19 cellular contexts compared by ENCODE assay signal in genomic region chr9:94705162-94705712, GRCh38. TPM values are rescaled to one million over a fixed set of nuclear protein-coding genes. Genes with fewer than 3 reads are reported as not detected.
A peak's percentile ranks its signal among the peaks of the same experiment; 100 is the strongest.
DNase-seq lines count a peak whose midpoint lies in the region; ATAC-seq and TF ChIP-seq lines count a peak whose summit lies in the region.
"Had no signal": no experiment of that assay in that cellular context is flagged by ENCODE, and none has a peak within 500 bp of the region (broad histone marks: within the 10 kb centered on the region; RNA-seq: fewer than 3 reads in every experiment).

No MANE protein-coding gene starts in this region.

- H3K18ac ChIP-seq in IMR-90 (ENCODE audit: low read depth, low read length) = no peak overlapping the region

- no peaks in the 10 kb centered on the region for H3K79me1 ChIP-seq in IMR-90 (ENCODE audit: low read depth in 1 of 2, low read length in 2 of 2)

- POLR2A ChIA-PET in IMR-90 (lab: Charles Lee; ENCODE audit: unreplicated experiment) = interaction anchor here (0.9 kb wide), 1 partner anchor 13 kb away, joined by 3 read pairs; no protein-coding TSS in a partner anchor

- H3K4me3 ChIP-seq in IMR-90 (ENCODE audit: insufficient read depth, low read depth, low read length) (no peak overlapping the region), dorsolateral prefrontal cortex (peak overlapping the region in 30 of 59 donors; percentile 1 to 44 (median 22)), mesodermal cell (ENCODE audit: extremely low read depth, insufficient read depth, low read length, poor library complexity, severe bottlenecking) (no peak overlapping the region), urinary bladder (ENCODE audit: low read depth, low read length) (no peak overlapping the region), right cardiac atrium (ENCODE audit: low read length) (no peak overlapping the region)
- H3K4me3 ChIP-seq: BLaER1 treated with 17β-estradiol and CSF1 and Interleukin-3, amounts not matched to agents 10 nM and 100 nM; GM23248; MG63 had no signal

- no peak overlapping the region for H3K4me3 Mint-ChIP-seq in T-helper 17 cell
- H3K4me3 Mint-ChIP-seq: CD4-positive, alpha-beta T cell had no signal

- H2AFZ ChIP-seq in IMR-90 (replicated peaks; ENCODE audit: low read length, poor library complexity) = peak overlapping the region; percentile 9
- H2AFZ ChIP-seq: GM23248 had no signal

- H3K4me1 ChIP-seq in IMR-90 (ENCODE audit: control insufficient read depth, insufficient read depth, low read length) (no peaks in the 10 kb centered on the region), mesodermal cell (ENCODE audit: control insufficient read depth, insufficient read depth, low read length, poor library complexity, severe bottlenecking) (no peaks in the 10 kb centered on the region), urinary bladder (ENCODE audit: insufficient read depth) (no peaks in the 10 kb centered on the region), right cardiac atrium (ENCODE audit: control insufficient read depth, insufficient read depth, low read length) (no peaks in the 10 kb centered on the region)
- H3K4me1 ChIP-seq: BLaER1 treated with 17β-estradiol and CSF1 and Interleukin-3, amounts not matched to agents 10 nM and 100 nM had no signal

- in situ Hi-C loops in IMR-90 (cut with MboI; ENCODE audit: low sequenced_read_pairs) = no loop called here

- H3K36me3 Mint-ChIP-seq in T-helper 17 cell (ENCODE audit: low read depth) = no peaks in the 10 kb centered on the region

- no peak overlapping the region for H4K8ac ChIP-seq in IMR-90 (ENCODE audit: low read depth in 2 of 2, low read length in 2 of 2)

- no peaks in the 10 kb centered on the region for H4K20me1 ChIP-seq in IMR-90 (ENCODE audit: insufficient read depth, low read length)
- H4K20me1 ChIP-seq: BLaER1 treated with 17β-estradiol and CSF1 and Interleukin-3, amounts not matched to agents 10 nM and 100 nM had no signal

- intact Hi-C loops in IMR-90 (cut with micrococcal nuclease) = no loop called here
- intact Hi-C loops in dorsolateral prefrontal cortex (cut with DNase I) = no loop called here
- intact Hi-C loops in right cardiac atrium (cut with DNase I) = no loop called here

- peaks cover 30% of the 10 kb centered on the region for H3K27me3 Mint-ChIP-seq in T-helper 17 cell

- H3K4me1 Mint-ChIP-seq in T-helper 17 cell = peaks cover 2% of the 10 kb centered on the region

- H3K23ac ChIP-seq in IMR-90 (ENCODE audit: low read depth, low read length) = no peak overlapping the region

- ATAC-seq in IMR-90 (ENCODE audit: low read depth) = no peak; the same call in 1 of the 2 replicates
- ATAC-seq in right cardiac atrium = no peak
- ATAC-seq in T-helper 17 cell = no peak

- no peak overlapping the region for H2AK9ac ChIP-seq in IMR-90 (replicated peaks; ENCODE audit: low read depth, low read length, poor library complexity)

- no peak overlapping the region for H4K91ac ChIP-seq in IMR-90 (ENCODE audit: insufficient read depth, low read depth, low read length)

- no peak overlapping the region for H2BK20ac ChIP-seq in IMR-90 (ENCODE audit: low read depth, low read length)

- H3K27me3 ChIP-seq in IMR-90 (ENCODE audit: control insufficient read depth, insufficient read depth, low read length) = peaks cover 14% of the 10 kb centered on the region
- H3K27me3 ChIP-seq in dorsolateral prefrontal cortex = no peaks in the 10 kb centered on the region
- H3K27me3 ChIP-seq in right cardiac atrium (ENCODE audit: control insufficient read depth, insufficient read depth) = no peaks in the 10 kb centered on the region
- H3K27me3 ChIP-seq: BLaER1 treated with 17β-estradiol and CSF1 and Interleukin-3, amounts not matched to agents 10 nM and 100 nM; MG63 had no signal

- no peak overlapping the region for H3K56ac ChIP-seq in IMR-90 (ENCODE audit: extremely low read depth, insufficient read depth, low read length)

- no peak overlapping the region for H3K4ac ChIP-seq in IMR-90 (ENCODE audit: low read depth, low read length)

- H3K27ac ChIP-seq in IMR-90 (ENCODE audit: insufficient read depth, low read length) (no peak overlapping the region), dorsolateral prefrontal cortex (peak overlapping the region in 16 of 59 donors; percentile 3 to 67 (median 32)), mesodermal cell (ENCODE audit: low read depth, low read length, severe bottlenecking) (peak overlapping the region; percentile 24), urinary bladder (ENCODE audit: low read depth) (peak overlapping the region; percentile 23), right cardiac atrium (ENCODE audit: low read length) (no peak overlapping the region)
- H3K27ac ChIP-seq: BLaER1 treated with 17β-estradiol and CSF1 and Interleukin-3, amounts not matched to agents 10 nM and 100 nM; GM23248 had no signal

- H3K14ac ChIP-seq in IMR-90 (replicated peaks; ENCODE audit: low read depth, low read length) = no peak overlapping the region; the same call in 1 of the 2 replicates

- no peak overlapping the region for H2AK5ac ChIP-seq in IMR-90 (ENCODE audit: low read depth, low read length)

- CTCF ChIA-PET in IMR-90 (lab: Yijun Ruan, JAX) = interaction anchor here (0.6 to 1.4 kb wide), 4 partner anchors 21 to 374 kb away, joined by 3 to 6 read pairs (median 6); partner anchors contain the start of gene AOPEP

- TF ChIP-seq POLR2A in IMR-90 (IDR thresholded peaks at IDR 0.05; ENCODE audit: low read depth, low read length) = no peak

- H2BK120ac ChIP-seq in IMR-90 (ENCODE audit: low read depth, low read length) = no peak overlapping the region

- BruUV-seq in IMR-90 (replicated peaks; lab: Mats Ljungman, UMichigan) = no TSS peak

- no peak overlapping the region for H2BK5ac ChIP-seq in IMR-90 (ENCODE audit: low read depth, low read length, poor library complexity, severe bottlenecking)

- no peak overlapping the region for H3K9ac ChIP-seq in IMR-90 (ENCODE audit: low read depth, low read length)
- H3K9ac ChIP-seq: BLaER1 treated with 17β-estradiol and CSF1 and Interleukin-3, amounts not matched to agents 10 nM and 100 nM; GM23248 had no signal

- H3K9me1 ChIP-seq in IMR-90 (ENCODE audit: insufficient read depth, low read length) = no peaks in the 10 kb centered on the region; the same call in 1 of the 2 replicates

- no peaks in the 10 kb centered on the region for H3K9me3 ChIP-seq in IMR-90 (ENCODE audit: control insufficient read depth, insufficient read depth, low read length)
- H3K9me3 ChIP-seq in mesodermal cell (ENCODE audit: control insufficient read depth, low read length) = no peaks in the 10 kb centered on the region
- H3K9me3 ChIP-seq in right cardiac atrium (ENCODE audit: control insufficient read depth, low read length) = no peaks in the 10 kb centered on the region
- H3K9me3 ChIP-seq in T-helper 17 cell (ENCODE audit: control insufficient read depth, low read length, poor library complexity, severe bottlenecking) = no peaks in the 10 kb centered on the region
- H3K9me3 ChIP-seq: BLaER1 treated with 17β-estradiol and CSF1 and Interleukin-3, amounts not matched to agents 10 nM and 100 nM; MG63 had no signal

- no peak for DNase-seq in IMR-90
- no peak for DNase-seq in dorsolateral prefrontal cortex
- no peak for DNase-seq in right cardiac atrium
- DNase-seq in activated effector memory CD4-positive, alpha-beta T cell treated with anti-CD3 and anti-CD28 coated beads, Interleukin-2, amount 50 U/mL, for 16 hours = no peak
- no peak for DNase-seq in T-helper 17 cell
- DNase-seq: CD4-positive, alpha-beta T cell; DMS53; GM23248; H7; KG1; NCI-H146; NCI-H446; NCI-H524 treated with DMSO at 0.1 percent for 48 hours; NCI-H774; SIG-M5 had no signal

- no peak overlapping the region for H2BK15ac ChIP-seq in IMR-90 (ENCODE audit: low read depth, low read length)

- H3K27ac Mint-ChIP-seq in T-helper 17 cell = no peak overlapping the region
- H3K27ac Mint-ChIP-seq: CD4-positive, alpha-beta T cell had no signal

- H4K5ac ChIP-seq in IMR-90 (ENCODE audit: low read depth, low read length) = no peak overlapping the region

- TF ChIP-seq CTCF in IMR-90 (conservative IDR thresholded peaks at IDR 0.05; ENCODE audit: low read depth, low read length) = no peak
- no peak for TF ChIP-seq CTCF in dorsolateral prefrontal cortex (IDR thresholded peaks at IDR 0.05 in 54 of 56, conservative IDR thresholded peaks at IDR 0.05 in 2 of 56; ENCODE audit: low read depth in 1 of 56, partially characterized antibody in 56 of 56)

- dilution Hi-C loops in IMR-90 (cut with HindIII; ENCODE audit: low sequenced_read_pairs, unreplicated experiment) = no loop called here

- no peaks in the 10 kb centered on the region for H3K36me3 ChIP-seq in IMR-90 (ENCODE audit: control insufficient read depth, insufficient read depth, low read length)
- H3K36me3 ChIP-seq in mesodermal cell (ENCODE audit: control insufficient read depth, insufficient read depth, low read length) = no peaks in the 10 kb centered on the region
- H3K36me3 ChIP-seq in urinary bladder (ENCODE audit: insufficient read depth) = no peaks in the 10 kb centered on the region
- H3K36me3 ChIP-seq: BLaER1 treated with 17β-estradiol and CSF1 and Interleukin-3, amounts not matched to agents 10 nM and 100 nM; MG63 had no signal

- no peak for TF ChIP-seq RAD21 in IMR-90 (IDR thresholded peaks at IDR 0.05; ENCODE audit: low read length)

- WGBS in IMR-90 (ENCODE audit: extremely low coverage in 2 of 2, insufficient read length in 1 of 2), 2 experiments = no CpG with 5 or more reads among the region's 7 CpGs
- WGBS in mesodermal cell (ENCODE audit: insufficient coverage in 2 of 2), 2 experiments = 83 to 93% methylated on average over 1 to 3 of the region's 7 CpGs
- WGBS in urinary bladder = 51% methylated on average over 7 of the region's 7 CpGs
- 65% methylated on average over 7 of the region's 7 CpGs for WGBS in right cardiac atrium

- no peak overlapping the region for H3K4me2 ChIP-seq in IMR-90 (ENCODE audit: low read depth, low read length)
- H3K4me2 ChIP-seq: BLaER1 treated with 17β-estradiol and CSF1 and Interleukin-3, amounts not matched to agents 10 nM and 100 nM had no signal

TF ChIP-seq in IMR-90, 13 proteins besides CTCF, POLR2A, EP300 and RAD21 (continues in another document):
- no peak for TF ChIP-seq CHD1 (IDR thresholded peaks at IDR 0.05; ENCODE audit: low read depth, low read length)
- no peak for TF ChIP-seq RFX5 (IDR thresholded peaks at IDR 0.05; ENCODE audit: low read depth, low read length)
- TF ChIP-seq RCOR1 (IDR thresholded peaks at IDR 0.05; ENCODE audit: insufficient replicate concordance, low read length) = no peak
- TF ChIP-seq CEBPB (IDR thresholded peaks at IDR 0.05; ENCODE audit: low read depth, low read length) = no peak
- no peak for TF ChIP-seq SMC3 (IDR thresholded peaks at IDR 0.05; ENCODE audit: low read depth, low read length)

RNA-seq across cellular contexts. Expression of gene AOPEP, which starts 21.3 kb away (rescaled TPM):
- total RNA-seq in IMR-90 (2012; rRNA removed) (38.7 and 38.9 TPM in 2 replicates), dorsolateral prefrontal cortex (100 to 1,000 TPM in 29 of 120 experiments, 10 to 100 TPM in 91; 51.7 to 157 (median 86.4) TPM), urinary bladder (99.2 TPM), right cardiac atrium (100 to 1,000 TPM; 124 to 170 (median 146) TPM), T-helper 17 cell (10 to 100 TPM; 12.4 to 12.9 TPM)
- polyA plus RNA-seq in IMR-90 (2012; rRNA removed) (34.9 and 38.1 TPM in 2 replicates), urinary bladder (136 TPM), right cardiac atrium (159 TPM)
- 23.1 and 34.2 TPM in 2 replicates for polyA plus RNA-seq in IMR-90 (2012; cell fraction: cytosol; rRNA removed)
- polyA plus RNA-seq in IMR-90 (2012; cell fraction: nucleus; rRNA removed; ENCODE audit: low replicate concordance) = 40.9 and 77.9 TPM in 2 replicates
- 24.2 TPM for polyA plus RNA-seq in mesodermal cell (2013, experiment 1 of 2)
- 19.9 TPM for polyA plus RNA-seq in mesodermal cell (2013, experiment 2 of 2)

Comparison
In these comparisons a context has a peak if more than half of its experiments do, and no peak if none do; other contexts are left out.
1. H3K27ac ChIP-seq: peak in mesodermal cell (single experiment) and urinary bladder (single experiment); none in IMR-90 (single experiment) and right cardiac atrium (single experiment).
2. H3K4me3 ChIP-seq: peak in dorsolateral prefrontal cortex (30 of 59); none in IMR-90 (single experiment), mesodermal cell (single experiment), urinary bladder (single experiment) and right cardiac atrium (single experiment).